7 cellular contexts compared by ENCODE assay signal in genomic region chr11:7575841-7576451, GRCh38.
A peak's percentile ranks its signal among the peaks of the same experiment; 100 is the strongest.
DNase-seq lines count a peak whose midpoint lies in the region; ATAC-seq and TF ChIP-seq lines count a peak whose summit lies in the region.

No MANE protein-coding gene starts in this region.

- POLR2A ChIA-PET in activated CD4-positive, alpha-beta T cell treated with anti-CD3 and anti-CD28 coated beads, Interleukin-2, amount 10 ng/mL, durations not matched to agents 7 days and 5 days (lab: Charles Lee) = no interaction called here

- peaks cover 31% of the 10 kb centered on the region for H3K27me3 Mint-ChIP-seq in activated CD4-positive, alpha-beta T cell treated with anti-CD3 and anti-CD28 coated beads, Interleukin-2, amount 10 ng/mL, durations not matched to agents 7 days and 5 days

- no peak for TF ChIP-seq CTCF in right atrium auricular region (IDR thresholded peaks at IDR 0.05)

- H3K9me3 Mint-ChIP-seq in activated CD4-positive, alpha-beta T cell treated with anti-CD3 and anti-CD28 coated beads, Interleukin-2, amount 10 ng/mL, durations not matched to agents 7 days and 5 days = no peaks in the 10 kb centered on the region

- no peaks in the 10 kb centered on the region for H3K9me3 ChIP-seq in right atrium auricular region

- H3K27me3 ChIP-seq in right atrium auricular region = no peaks in the 10 kb centered on the region

- H3K36me3 ChIP-seq in right atrium auricular region = no peaks in the 10 kb centered on the region

- peak overlapping the region; percentile 27 for H3K27ac Mint-ChIP-seq in activated CD4-positive, alpha-beta T cell treated with anti-CD3 and anti-CD28 coated beads, Interleukin-2, amount 10 ng/mL, durations not matched to agents 7 days and 5 days

- ATAC-seq in HG03442 (IDR thresholded peaks at IDR 0.05; ENCODE audit: unreplicated experiment) (peak; percentile 34), GM19324 (IDR thresholded peaks at IDR 0.05; ENCODE audit: low FRiP score, unreplicated experiment) (no peak)

- H3K27ac ChIP-seq in right atrium auricular region = peak overlapping the region; percentile 83 to 89

- H3K4me3 Mint-ChIP-seq in activated CD4-positive, alpha-beta T cell treated with anti-CD3 and anti-CD28 coated beads, Interleukin-2, amount 10 ng/mL, durations not matched to agents 7 days and 5 days = no peak overlapping the region

- peak; percentile 38 for DNase-seq in activated CD4-positive, alpha-beta T cell treated with anti-CD3 and anti-CD28 coated beads, Interleukin-2, amount 10 ng/mL, durations not matched to agents 7 days and 5 days
- no peak for DNase-seq in right atrium auricular region (ENCODE audit: low spot score)
- DNase-seq in stimulated activated CD8-positive, alpha-beta memory T cell treated with anti-CD3 and anti-CD28 coated beads, Interleukin-15, amount 100 ng/mL, for 24 hours (ENCODE audit: low read depth) = peak; percentile 6
- no peak for DNase-seq in occipital lobe (lab: John Stamatoyannopoulos, UW)
- DNase-seq in inferior parietal cortex (ENCODE audit: extremely low spot score) = no peak

- peaks cover 39% of the 10 kb centered on the region for H3K4me1 Mint-ChIP-seq in activated CD4-positive, alpha-beta T cell treated with anti-CD3 and anti-CD28 coated beads, Interleukin-2, amount 10 ng/mL, durations not matched to agents 7 days and 5 days

- no peak overlapping the region for H3K4me3 ChIP-seq in right atrium auricular region

- peaks cover 0 to 62% of the 10 kb centered on the region in 2 donors for H3K4me1 ChIP-seq in right atrium auricular region

- CTCF ChIA-PET in activated CD4-positive, alpha-beta T cell treated with anti-CD3 and anti-CD28 coated beads, Interleukin-2, amount 10 ng/mL, durations not matched to agents 7 days and 5 days (lab: Charles Lee) = interaction anchor here (1.0 to 1.5 kb wide), 3 partner anchors 49 to 63 kb away, joined by 3 to 6 read pairs (median 3); partner anchors contain the start of gene PPFIBP2

- no peaks in the 10 kb centered on the region for H3K36me3 Mint-ChIP-seq in activated CD4-positive, alpha-beta T cell treated with anti-CD3 and anti-CD28 coated beads, Interleukin-2, amount 10 ng/mL, durations not matched to agents 7 days and 5 days (ENCODE audit: low read depth)

Comparison
In these comparisons a context has a peak if more than half of its experiments do, and no peak if none do; other contexts are left out.
1. DNase-seq: peak in activated CD4-positive, alpha-beta T cell treated with anti-CD3 and anti-CD28 coated beads, Interleukin-2, amount 10 ng/mL, durations not matched to agents 7 days and 5 days (single experiment) and stimulated activated CD8-positive, alpha-beta memory T cell treated with anti-CD3 and anti-CD28 coated beads, Interleukin-15, amount 100 ng/mL, for 24 hours (single experiment); none in right atrium auricular region (single experiment), occipital lobe (single experiment) and inferior parietal cortex (single experiment).